Comparison of ENCODE assay signal across 31 cellular contexts in the genomic region with DNA sequence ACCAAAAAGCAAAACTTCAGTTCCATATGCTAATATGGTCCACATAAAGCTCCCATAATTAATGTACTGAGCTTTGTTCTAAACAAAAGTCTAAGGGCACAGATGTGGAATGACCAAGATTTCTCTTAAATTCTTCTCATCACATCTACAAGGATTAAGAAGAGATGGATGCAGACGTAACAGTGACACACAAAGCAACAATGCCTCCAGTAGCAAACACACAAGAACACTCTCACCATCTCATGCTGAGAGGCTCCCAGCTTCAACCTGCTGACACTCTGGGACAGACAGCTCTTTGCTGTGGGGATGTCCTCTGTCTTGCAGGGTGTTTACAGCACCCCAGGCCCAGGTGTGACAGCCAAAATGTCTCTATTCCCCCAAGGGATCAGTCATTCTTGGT.
"Had no signal": no experiment of that assay in that cellular context is flagged by ENCODE, and none has a peak within 500 bp of the region (broad histone marks: within the 10 kb centered on the region; RNA-seq: fewer than 3 reads in every experiment).

No MANE protein-coding gene starts in this region.

- H3K4me3 ChIP-seq: breast epithelium, gastrocnemius medialis, lower lobe of right lung, mucosa of descending colon, pancreas, prostate gland, uterus had no signal

- DNase-seq: activated CD4-positive, alpha-beta memory T cell treated with anti-CD3 and anti-CD28 coated beads for 36 hours; activated CD4-positive, alpha-beta T cell treated with anti-CD3 and anti-CD28 coated beads, Interleukin-2, amount 10 ng/mL, durations not matched to agents 24 days and 14 days; activated CD4-positive, CD25-positive, alpha-beta regulatory T cell treated with anti-CD3 and anti-CD28 coated beads, Interleukin-2, amount 50 U/mL, for 72 hours; activated CD8-positive, alpha-beta memory T cell treated with anti-CD3 and anti-CD28 coated beads, Interleukin-2, amount 50 U/mL, for 4 hours; activated gamma-delta T cell; activated naive CD4-positive, alpha-beta T cell treated with anti-CD3 and anti-CD28 coated beads, Interleukin-2, amount 50 U/mL, for 16 hours; activated T-cell treated with anti-CD3 and anti-CD28 coated beads, Interleukin-2, amount 50 U/mL, for 1 hour; amniotic stem cell; central memory CD4-positive, alpha-beta T cell; dermis blood vessel endothelial cell; effector CD8-positive, alpha-beta T cell; gastrocnemius medialis; glutamatergic neuron; lower lobe of right lung; mesendoderm; mucosa of descending colon; pancreas; retina; stimulated activated CD4-positive, alpha-beta T cell treated with anti-CD3 and anti-CD28 coated beads, Interleukin-1b, Interleukin-23, amount 100 ng/mL, for 48 hours; stimulated activated CD4-positive, alpha-beta T cell treated with anti-CD3 and anti-CD28 coated beads, Interleukin-4, amount 100 ng/mL, for 4 hours; stimulated activated CD8-positive, alpha-beta memory T cell treated with anti-CD3 and anti-CD28 coated beads, Interleukin-4, amount 100 ng/mL, for 48 hours; stimulated activated naive CD8-positive, alpha-beta T cell treated with anti-CD3 and anti-CD28 coated beads, Interleukin-15, amount 100 ng/mL, for 72 hours; substantia nigra; T-helper 17 cell; uterus had no signal

- H3K4me1 ChIP-seq: breast epithelium, prostate gland, uterus had no signal

- H3K27me3 ChIP-seq: breast epithelium, gastrocnemius medialis, pancreas, uterus had no signal

- H3K27ac Mint-ChIP-seq: activated CD4-positive, alpha-beta memory T cell treated with anti-CD3 and anti-CD28 coated beads for 36 hours; activated CD4-positive, alpha-beta T cell treated with anti-CD3 and anti-CD28 coated beads, Interleukin-2, amount 10 ng/mL, durations not matched to agents 24 days and 14 days; activated T-helper 1 cell treated with anti-CD3 and anti-CD28 coated beads, Interleukin-12 subunit alpha, Interleukin-12 subunit beta, Interleukin-2, Interleukin-4 antibody, amounts not matched to agents 30 ng/mL and 10 ng/mL and 1 ng/mL, durations not matched to agents 14 hours and 24 hours and 36 hours; stimulated activated memory B cell treated with anti-CD40 and anti-IgM and Interleukin-4, amounts not matched to agents 10 μg/mL and 1 μg/mL and 100 μg/mL, for 72 hours; stimulated activated naive CD8-positive, alpha-beta T cell treated with anti-CD3 and anti-CD28 coated beads, Interleukin-15, amount 100 ng/mL, for 72 hours; T-helper 17 cell; type B pancreatic cell had no signal

- H3K9me3 ChIP-seq: lower lobe of right lung, pancreas, prostate gland, uterus had no signal

- H3K27me3 Mint-ChIP-seq: activated CD4-positive, alpha-beta memory T cell treated with anti-CD3 and anti-CD28 coated beads for 36 hours; activated CD4-positive, alpha-beta T cell treated with anti-CD3 and anti-CD28 coated beads, Interleukin-2, amount 10 ng/mL, durations not matched to agents 24 days and 14 days; natural killer cell treated with Interleukin-12 subunit alpha and Interleukin-12 subunit beta and Interleukin-15 and Interleukin-18, amount 100 ng/mL, for 72 hours; stimulated activated memory B cell treated with anti-CD40 and anti-IgM and Interleukin-4, amounts not matched to agents 10 μg/mL and 1 μg/mL and 100 μg/mL, for 72 hours; stimulated activated naive CD8-positive, alpha-beta T cell treated with anti-CD3 and anti-CD28 coated beads, Interleukin-15, amount 100 ng/mL, for 72 hours; T-helper 17 cell; type B pancreatic cell had no signal

- H3K27ac ChIP-seq: breast epithelium, gastrocnemius medialis, lower lobe of right lung, pancreas, prostate gland, uterus had no signal

- H3K36me3 ChIP-seq: breast epithelium, pancreas, prostate gland, uterus had no signal

- H3K9me3 Mint-ChIP-seq: natural killer cell treated with Interleukin-12 subunit alpha and Interleukin-12 subunit beta and Interleukin-15 and Interleukin-18, amount 100 ng/mL, for 72 hours; type B pancreatic cell had no signal

- H3K4me3 Mint-ChIP-seq: activated CD4-positive, alpha-beta memory T cell treated with anti-CD3 and anti-CD28 coated beads for 36 hours; activated CD4-positive, alpha-beta T cell treated with anti-CD3 and anti-CD28 coated beads, Interleukin-2, amount 10 ng/mL, durations not matched to agents 24 days and 14 days; activated T-helper 1 cell treated with anti-CD3 and anti-CD28 coated beads, Interleukin-12 subunit alpha, Interleukin-12 subunit beta, Interleukin-2, Interleukin-4 antibody, amounts not matched to agents 30 ng/mL and 10 ng/mL and 1 ng/mL, durations not matched to agents 14 hours and 24 hours and 36 hours; natural killer cell treated with Interleukin-12 subunit alpha and Interleukin-12 subunit beta and Interleukin-15 and Interleukin-18, amount 100 ng/mL, for 72 hours; stimulated activated memory B cell treated with anti-CD40 and anti-IgM and Interleukin-4, amounts not matched to agents 10 μg/mL and 1 μg/mL and 100 μg/mL, for 72 hours; stimulated activated naive CD8-positive, alpha-beta T cell treated with anti-CD3 and anti-CD28 coated beads, Interleukin-15, amount 100 ng/mL, for 72 hours; T-helper 17 cell; type B pancreatic cell had no signal
